ENCODE assay signal across 8 cellular contexts in genomic region chr15:89898628-89899302, GRCh38. TPM values are rescaled to one million over a fixed set of nuclear protein-coding genes. Genes with fewer than 3 reads are reported as not detected.
DNase-seq lines count a peak whose midpoint lies in the region; ATAC-seq and TF ChIP-seq lines count a peak whose summit lies in the region.

No MANE protein-coding gene starts in this region.

- no peak overlapping the region for H2BK120ac ChIP-seq in H9 (ENCODE audit: low read depth, low read length, poor library complexity, severe bottlenecking)

- no peak overlapping the region for H3T11ph ChIP-seq in H9 (ENCODE audit: low read length)

- H3K23ac ChIP-seq in H9 (ENCODE audit: insufficient read length, low read depth, low read length), result no peak overlapping the region

- H2BK15ac ChIP-seq in H9 (ENCODE audit: low read depth, low read length), result no peak overlapping the region

- H2AFZ ChIP-seq in H9 (ENCODE audit: low read length), result no peak overlapping the region

- H4K91ac ChIP-seq in H9 (ENCODE audit: insufficient read length, low read depth, low read length), result no peak overlapping the region

- TF ChIP-seq CTCF in cardiac muscle cell (IDR thresholded peaks at IDR 0.05; ENCODE audit: low read depth, low read length) (peak; percentile 58), H9 (conservative IDR thresholded peaks at IDR 0.05) (peak; percentile 83), fibroblast of pulmonary artery (IDR thresholded peaks at IDR 0.05; ENCODE audit: low read length, missing control alignments) (peak; percentile 62), spleen (IDR thresholded peaks at IDR 0.05 in 8 of 11, conservative IDR thresholded peaks at IDR 0.05 in 3 of 11) (peak in 10 of 11 experiments; percentile 18 to 70 (median 60))

- no peak overlapping the region for H3K4ac ChIP-seq in H9 (ENCODE audit: low read depth, low read length)

- H2BK5ac ChIP-seq in H9 (ENCODE audit: insufficient read length, low read length), result no peak overlapping the region

- no peak overlapping the region for H3K9ac ChIP-seq in H9 (ENCODE audit: extremely low read depth, insufficient read length, low read length)

- intact Hi-C loops in cardiac septum (cut with DNase I), result loop anchor here (5.0 to 10.0 kb wide), 2 partner anchors 169 to 326 kb away; no protein-coding TSS in a partner anchor
- intact Hi-C loops in spleen (cut with DNase I; ENCODE audit: low total_unique reads), result loop anchor here (5.0 kb wide), 1 partner anchor 174 kb away; no protein-coding TSS in a partner anchor

- TF ChIP-seq POLR2A in spleen (IDR thresholded peaks at IDR 0.05), result no peak

- H2BK20ac ChIP-seq in H9 (ENCODE audit: low read depth, low read length, poor library complexity, severe bottlenecking), result no peak overlapping the region

- H3K23me2 ChIP-seq in H9 (ENCODE audit: insufficient read length, low read depth, low read length, poor library complexity, severe bottlenecking), result peaks cover 7% of the 10 kb centered on the region

- H3K4me1 ChIP-seq in cardiac muscle cell (ENCODE audit: low read depth) (no peaks in the 10 kb centered on the region), H9 (ENCODE audit: insufficient read depth, low read length) (no peaks in the 10 kb centered on the region), spleen (peaks cover 0 to 20% (median 5%) of the 10 kb centered on the region in 6 donors)

- no peaks in the 10 kb centered on the region for H3K27me3 ChIP-seq in cardiac muscle cell
- H3K27me3 ChIP-seq in H9 (ENCODE audit: insufficient read depth, low read length), result no peaks in the 10 kb centered on the region
- no peaks in the 10 kb centered on the region for H3K27me3 ChIP-seq in spleen (replicated peaks in 1 of 7)

- peak overlapping the region in 1 of 3 experiments; percentile 37; a peak in 2 of 7 replicates for H3K27ac Mint-ChIP-seq in H9

- WGBS in H9 (ENCODE audit: extremely low coverage, insufficient read length, low lambda C conversion rate), result no CpG with 5 or more reads among the region's 7 CpGs
- WGBS in spleen, 5 donors, result 81 to 89% (median 82%) methylated on average over 7 of the region's 7 CpGs

- no peak overlapping the region for H3K56ac ChIP-seq in H9 (ENCODE audit: insufficient read length, low read depth, low read length)

- H3K4me2 ChIP-seq in H9 (ENCODE audit: insufficient read depth, insufficient read length, low read length), result no peak overlapping the region

- peaks cover 6% of the 10 kb centered on the region in 2 experiments for H3K4me1 Mint-ChIP-seq in H9

- H4K8ac ChIP-seq in H9 (replicated peaks; ENCODE audit: insufficient read length, low read depth, low read length), result no peak overlapping the region

- H3K27ac ChIP-seq in cardiac muscle cell (no peak overlapping the region), H9 (ENCODE audit: insufficient read length, low read depth, low read length) (no peak overlapping the region), spleen (no peak overlapping the region)

- H3K9me3 ChIP-seq in cardiac muscle cell (ENCODE audit: low read depth) (no peaks in the 10 kb centered on the region), H9 (ENCODE audit: control insufficient read depth, low read depth, low read length) (no peaks in the 10 kb centered on the region), spleen (no peaks in the 10 kb centered on the region)

- H3K36me3 ChIP-seq in cardiac muscle cell (peaks cover 7% of the 10 kb centered on the region), spleen (peaks cover 0 to 29% (median 4%) of the 10 kb centered on the region in 6 donors)

- ATAC-seq in HG03045 (IDR thresholded peaks at IDR 0.05; ENCODE audit: unreplicated experiment), result no peak

- no peak overlapping the region for H2BK12ac ChIP-seq in H9 (ENCODE audit: insufficient read length, low read depth, low read length)

- H3K36me3 Mint-ChIP-seq in H9 (ENCODE audit: insufficient read depth in 1 of 3, low read depth in 3 of 3), result peaks cover 0 to 5% (median 0%) of the 10 kb centered on the region in 3 experiments; a peak in 2 of 7 replicates

- H3K79me1 ChIP-seq in H9 (ENCODE audit: insufficient read depth, low read depth, low read length, poor library complexity, severe bottlenecking), result no peaks in the 10 kb centered on the region

- no peaks in the 10 kb centered on the region for H4K20me1 ChIP-seq in H9 (ENCODE audit: control insufficient read depth, insufficient read depth, insufficient read length)

- no peak overlapping the region for H3K18ac ChIP-seq in H9 (ENCODE audit: insufficient read length, low read depth, low read length)

- peak; percentile 46 to 58 for DNase-seq in cardiac muscle cell (ENCODE audit: low read depth in 1 of 2, low spot score in 1 of 2)
- DNase-seq in cardiac septum (ENCODE audit: low spot score), result no peak
- peak; percentile 83 for DNase-seq in H9
- peak; percentile 67 for DNase-seq in NCI-H226
- DNase-seq in activated CD8-positive, alpha-beta memory T cell treated with anti-CD3 and anti-CD28 coated beads, Interleukin-2, amount 50 U/mL, for 4 hours, result peak; percentile 34
- peak; percentile 55 for DNase-seq in fibroblast of pulmonary artery (ENCODE audit: low read depth)
- no peak for DNase-seq in spleen

- H2AK5ac ChIP-seq in H9 (ENCODE audit: insufficient read length, low read length), result no peak overlapping the region

- no peak overlapping the region for H3K14ac ChIP-seq in H9 (ENCODE audit: insufficient read depth, low read length)

- H3K4me3 ChIP-seq in cardiac muscle cell (no peak overlapping the region), fibroblast of pulmonary artery (replicated peaks; ENCODE audit: low read depth, low read length) (no peak overlapping the region), spleen (no peak overlapping the region)

- H4K5ac ChIP-seq in H9 (ENCODE audit: insufficient read length, low read depth, low read length), result no peak overlapping the region

- H3K4me3 Mint-ChIP-seq in H9, result 0 out of 5 replicates have a peak overlapping the region, but pooled peaks of 1 of the 2 experiments have one; percentile 35

- no peaks in the 10 kb centered on the region for H3K27me3 Mint-ChIP-seq in H9 (ENCODE audit: low read depth)

- H3K9me3 Mint-ChIP-seq in H9, result no peaks in the 10 kb centered on the region

- no peaks in the 10 kb centered on the region for H3K79me2 ChIP-seq in H9 (ENCODE audit: insufficient read depth, low read length)

RNA-seq across cellular contexts. Expression of gene AP3S2, which starts 5.0 kb away (rescaled TPM):
- total RNA-seq in cardiac muscle cell, result 37.9 and 50.2 TPM in 2 replicates
- 31.0 and 34.6 TPM in 2 replicates for polyA plus RNA-seq in cardiac muscle cell
- total RNA-seq in cardiac septum, result 33.6 TPM
- 33.9 and 38.5 TPM in 2 replicates for total RNA-seq in H9 (2021)
- total RNA-seq in spleen, result 10 to 100 TPM; 30.4 to 54.9 (median 34.9) TPM
- 10 to 100 TPM in 1 of 3 donors, 1 to 10 TPM in 2; 5.4 to 14.3 (median 6.7) TPM for polyA plus RNA-seq in spleen

RNA-seq across cellular contexts. Expression of gene ARPIN, which starts 14.0 kb away (rescaled TPM):
- total RNA-seq in cardiac muscle cell (19.4 and 26.6 TPM in 2 replicates), cardiac septum (14.4 TPM), H9 (2021) (5.5 and 6.4 TPM in 2 replicates), spleen (10 to 100 TPM in 6 of 7 donors, 1 to 10 TPM in 1; 8.0 to 23.1 (median 12.7) TPM)
- polyA plus RNA-seq in cardiac muscle cell (10.5 and 12.9 TPM in 2 replicates), spleen (1 to 10 TPM; 2.7 to 7.1 (median 3.1) TPM)

Comparison
In these comparisons a context has a peak if more than half of its experiments do, and no peak if none do; other contexts are left out.
1. DNase-seq: peak in cardiac muscle cell (2 of 2), H9 (single experiment), NCI-H226 (single experiment), activated CD8-positive, alpha-beta memory T cell treated with anti-CD3 and anti-CD28 coated beads, Interleukin-2, amount 50 U/mL, for 4 hours (single experiment) and fibroblast of pulmonary artery (single experiment); none in cardiac septum (single experiment) and spleen (single experiment).
2. Peak in every context shown above with its lines, with median percentiles within 50 percentile points of each other: CTCF ChIP-seq.